In the genomic region with DNA sequence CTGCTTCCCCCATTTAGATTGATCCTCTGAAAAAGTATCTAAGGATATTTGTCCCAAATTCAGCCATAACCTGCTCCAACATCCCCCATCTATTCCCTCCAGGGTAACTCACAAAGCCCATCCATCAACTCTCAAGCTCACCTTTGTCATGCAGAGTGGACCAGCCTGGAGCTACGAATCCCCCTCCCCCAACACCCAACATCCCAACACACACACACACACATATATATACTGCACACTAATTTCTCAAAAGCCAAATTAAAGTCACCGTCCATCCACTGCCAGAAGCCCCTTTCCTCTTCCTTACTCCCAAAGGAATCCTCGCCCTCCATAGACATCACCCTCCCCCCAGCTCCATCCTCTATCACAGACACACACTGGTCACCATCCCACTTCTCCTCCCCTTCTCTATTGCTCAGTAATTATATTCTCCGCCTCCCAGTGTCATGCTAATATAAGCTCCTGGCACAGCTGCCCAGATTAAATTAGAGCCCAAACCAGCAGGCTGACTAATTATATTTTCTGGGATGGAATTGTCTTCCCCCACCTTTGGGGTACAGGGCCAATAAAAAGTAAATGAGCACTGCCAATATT, we compare ENCODE assay signal across 16 cellular contexts. TPM values are rescaled to one million over a fixed set of nuclear protein-coding genes. Genes with fewer than 3 reads are reported as not detected.
"Had no signal": no experiment of that assay in that cellular context is flagged by ENCODE, and none has a peak within 500 bp of the region (broad histone marks: within the 10 kb centered on the region; RNA-seq: fewer than 3 reads in every experiment).

No MANE protein-coding gene starts in this region.

- H3K4me1 ChIP-seq: body of pancreas, right atrium auricular region had no signal

- H3K27me3 ChIP-seq: body of pancreas, right atrium auricular region had no signal

- H3K9me3 ChIP-seq: body of pancreas, mucosa of descending colon, right atrium auricular region had no signal

- H3K27ac Mint-ChIP-seq: activated naive CD4-positive, alpha-beta T cell treated with anti-CD3 and anti-CD28 coated beads, Interleukin-2, amount 50 U/mL, for 24 hours; natural killer cell had no signal

- DNase-seq: body of pancreas; cortex of kidney; effector CD8-positive, alpha-beta T cell; hippocampal formation; islet precursor cell; mucosa of descending colon; natural killer cell; nucleus accumbens; stimulated activated CD4-positive, alpha-beta T cell treated with anti-CD3 and anti-CD28 coated beads, Interleukin-4, amount 100 ng/mL, for 4 hours had no signal

- H3K36me3 Mint-ChIP-seq: activated naive CD4-positive, alpha-beta T cell treated with anti-CD3 and anti-CD28 coated beads, Interleukin-2, amount 50 U/mL, for 24 hours; natural killer cell had no signal

- H3K27me3 Mint-ChIP-seq: activated naive CD4-positive, alpha-beta T cell treated with anti-CD3 and anti-CD28 coated beads, Interleukin-2, amount 50 U/mL, for 24 hours; central memory CD8-positive, alpha-beta T cell had no signal

- H3K4me3 ChIP-seq: body of pancreas, mucosa of descending colon, right atrium auricular region, skin epidermis had no signal

- H3K36me3 ChIP-seq: right atrium auricular region had no signal

- H3K4me1 Mint-ChIP-seq: central memory CD8-positive, alpha-beta T cell had no signal

- H3K27ac ChIP-seq: body of pancreas, epithelial cell of prostate, right atrium auricular region, skin epidermis had no signal

- H3K9me3 Mint-ChIP-seq: activated naive CD4-positive, alpha-beta T cell treated with anti-CD3 and anti-CD28 coated beads, Interleukin-2, amount 50 U/mL, for 24 hours; central memory CD8-positive, alpha-beta T cell; natural killer cell had no signal

- ATAC-seq: body of pancreas, left lobe of liver, mucosa of descending colon, natural killer cell had no signal

- H3K4me3 Mint-ChIP-seq: activated naive CD4-positive, alpha-beta T cell treated with anti-CD3 and anti-CD28 coated beads, Interleukin-2, amount 50 U/mL, for 24 hours; central memory CD8-positive, alpha-beta T cell; natural killer cell had no signal

RNA-seq across cellular contexts. Expression of gene TESPA1, which starts 13.4 kb away (rescaled TPM):
- total RNA-seq: body of pancreas had no signal

RNA-seq across cellular contexts. Expression of gene NEUROD4, which starts 21.8 kb away (rescaled TPM):
- total RNA-seq: body of pancreas, left lobe of liver, mucosa of descending colon, natural killer cell, posterior vena cava, right atrium auricular region had no signal
